1 cellular context compared by ENCODE assay signal in the genomic region with DNA sequence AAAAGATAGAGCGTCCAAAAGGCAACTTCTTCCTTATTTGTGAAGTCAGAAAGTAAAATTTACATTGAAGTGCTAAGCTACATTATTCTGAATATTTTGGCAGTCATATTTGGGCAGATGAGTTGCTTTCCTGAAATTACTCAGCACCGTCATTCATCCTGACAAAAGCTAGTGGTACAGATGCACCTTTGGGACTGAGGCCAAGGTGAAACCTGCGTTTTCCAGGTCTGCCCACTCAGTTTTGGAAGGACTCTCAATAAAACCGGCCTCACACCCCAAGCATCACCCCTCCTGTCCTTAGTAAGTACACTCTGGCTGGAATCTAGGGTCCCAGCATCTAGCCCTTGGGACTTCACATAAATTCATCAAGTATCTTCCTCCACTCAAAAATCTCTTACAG.
TF ChIP-seq lines count a peak whose summit lies in the region.

No MANE protein-coding gene starts in this region.

TF ChIP-seq in H1, 55 proteins besides CTCF, POLR2A, EP300 and RAD21:
- TF ChIP-seq RBBP5 (IDR thresholded peaks at IDR 0.05; ENCODE audit: borderline replicate concordance, low read depth, low read length) (no peak), CBX8 (IDR thresholded peaks at IDR 0.05; ENCODE audit: borderline replicate concordance, low read depth, low read length) (no peak), TAF1 (IDR thresholded peaks at IDR 0.05; ENCODE audit: low read depth, low read length) (no peak), NRF1 (IDR thresholded peaks at IDR 0.05; ENCODE audit: low read depth, low read length) (no peak), ZNF274 (IDR thresholded peaks at IDR 0.05; ENCODE audit: borderline replicate concordance, extremely low read depth, low read length) (no peak), KDM4A (IDR thresholded peaks at IDR 0.05; ENCODE audit: low read depth, low read length, severe bottlenecking) (no peak), TAF7 (optimal IDR thresholded peaks at IDR 0.05; ENCODE audit: borderline replicate concordance, low read depth, low read length) (no peak)
